ENCODE assay signal across 1 cellular context in the genomic region with DNA sequence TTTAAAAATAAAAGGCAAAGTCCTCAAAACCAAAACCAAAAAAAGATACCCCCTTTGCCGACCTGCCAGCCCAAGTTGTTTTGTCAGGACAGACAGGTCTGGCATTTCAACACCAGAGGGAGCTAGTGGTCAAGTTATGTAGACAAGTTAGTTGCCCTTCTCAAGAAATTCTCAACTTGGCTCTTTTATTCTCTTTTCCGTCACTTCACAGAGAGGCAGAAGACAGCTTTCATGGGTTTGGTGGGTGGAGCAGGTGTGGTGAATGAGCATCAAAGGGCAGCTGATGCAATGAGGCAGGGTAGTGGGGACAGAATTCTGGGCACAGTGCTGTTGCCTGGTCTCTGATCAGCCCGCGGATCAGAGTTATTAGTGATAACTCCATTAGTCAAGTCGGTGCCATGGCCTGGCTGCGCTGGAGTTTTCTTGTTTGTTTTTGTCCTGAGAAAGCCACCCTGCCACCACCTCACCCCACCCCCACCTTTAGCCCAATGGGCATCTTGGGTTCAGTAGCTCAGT.
TF ChIP-seq lines count a peak whose summit lies in the region.

No MANE protein-coding gene starts in this region.

TF ChIP-seq in IMR-90, 13 proteins besides CTCF, POLR2A, EP300 and RAD21:
- TF ChIP-seq MAFK (IDR thresholded peaks at IDR 0.05; ENCODE audit: low read depth, low read length), result no peak
- TF ChIP-seq BHLHE40 (IDR thresholded peaks at IDR 0.05; ENCODE audit: low read depth, low read length), result no peak
- no peak for TF ChIP-seq CEBPB (IDR thresholded peaks at IDR 0.05; ENCODE audit: low read depth, low read length)
- no peak for TF ChIP-seq CHD1 (IDR thresholded peaks at IDR 0.05; ENCODE audit: low read depth, low read length)
- no peak for TF ChIP-seq NFE2L2 (IDR thresholded peaks at IDR 0.05; ENCODE audit: low read depth, low read length)
- TF ChIP-seq MAZ (IDR thresholded peaks at IDR 0.05; ENCODE audit: borderline replicate concordance, low read depth, low read length), result no peak
- TF ChIP-seq SMC3 (IDR thresholded peaks at IDR 0.05; ENCODE audit: low read depth, low read length), result peak; percentile 92
- TF ChIP-seq FOS (IDR thresholded peaks at IDR 0.05; ENCODE audit: low read depth, low read length), result no peak
